11 cellular contexts compared by ENCODE assay signal in the genomic region with DNA sequence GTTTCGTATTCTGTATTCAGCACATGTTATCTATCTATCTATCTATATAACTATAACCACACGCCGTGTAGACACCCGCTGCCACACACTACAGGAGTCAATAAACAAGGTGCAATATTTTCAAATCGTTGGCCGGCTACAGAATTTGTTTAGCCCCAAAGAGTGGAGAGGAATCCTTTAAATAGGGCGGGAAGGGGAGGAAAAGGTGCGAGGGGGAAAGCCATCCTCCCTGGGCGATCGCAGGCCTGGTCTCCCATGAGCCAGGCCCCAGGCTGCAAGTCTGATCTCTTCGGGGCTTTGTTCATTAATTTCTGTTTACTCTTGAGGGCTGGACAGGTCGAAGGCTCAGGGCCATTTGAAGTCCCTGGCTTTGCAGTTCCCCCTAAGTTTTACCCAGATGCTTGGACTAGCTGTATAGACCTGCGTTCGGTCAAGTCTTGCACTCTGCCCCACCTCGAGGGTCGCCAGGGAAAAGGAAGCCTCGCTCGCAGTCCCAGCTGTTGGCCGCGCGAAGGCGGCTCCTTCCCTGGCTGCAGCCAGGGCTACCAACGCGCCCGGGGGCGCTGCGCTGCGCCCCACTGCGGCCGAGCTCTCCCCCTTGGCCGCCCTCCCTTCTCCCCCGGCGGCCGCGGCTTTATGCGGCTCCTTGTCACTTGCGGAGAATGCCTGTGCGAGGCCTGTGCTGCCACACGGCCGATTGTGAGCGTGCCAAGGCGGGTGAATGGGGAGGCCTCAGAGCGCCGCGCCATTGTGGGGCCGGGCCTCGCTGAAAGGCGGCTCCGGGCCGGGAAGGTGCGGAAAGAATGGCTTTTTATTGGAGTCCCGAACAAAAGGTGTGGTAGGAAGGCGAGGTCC. TPM values are rescaled to one million over a fixed set of nuclear protein-coding genes. Genes with fewer than 3 reads are reported as not detected.
A peak's percentile ranks its signal among the peaks of the same experiment; 100 is the strongest.
DNase-seq lines count a peak whose midpoint lies in the region; ATAC-seq, FAIRE-seq and TF ChIP-seq lines count a peak whose summit lies in the region.
"Had no signal": no experiment of that assay in that cellular context is flagged by ENCODE, and none has a peak within 500 bp of the region (broad histone marks: within the 10 kb centered on the region; RNA-seq: fewer than 3 reads in every experiment).

No MANE protein-coding gene starts in this region.

- H3K79me2 ChIP-seq in endothelial cell of umbilical vein (ENCODE audit: control insufficient read depth, insufficient read depth, low read length): no peaks in the 10 kb centered on the region

- in situ Hi-C loops in IMR-90 (cut with MboI; ENCODE audit: low sequenced_read_pairs): no loop called here

- CTCF ChIA-PET in Calu3 (lab: Charles Lee) (interaction anchor here (0.6 kb wide), 1 partner anchor 420 kb away, joined by 6 read pairs; no protein-coding TSS in a partner anchor), IMR-90 (lab: Yijun Ruan, JAX) (no interaction called here), endothelial cell of umbilical vein (lab: Charles Lee) (interaction anchor here (5.8 kb wide), 1 partner anchor 100 kb away, joined by 41 read pairs; no protein-coding TSS in a partner anchor)

- DNase-seq in Calu3: peak; percentile 19
- no peak for DNase-seq in IMR-90
- DNase-seq in endothelial cell of umbilical vein (ENCODE audit: low read depth, low spot score): no peak
- DNase-seq in NCI-H187 (lab: John Stamatoyannopoulos, UW): no peak
- no peak for DNase-seq in hippocampal formation (lab: John Stamatoyannopoulos, UW)
- no peak for DNase-seq in NCI-H1694 treated with DMSO at 0.1 percent for 48 hours (lab: John Stamatoyannopoulos, UW)
- DNase-seq: NCI-H2081 treated with DMSO at 0.1 percent for 48 hours; stimulated activated CD8-positive, alpha-beta memory T cell treated with anti-CD3 and anti-CD28 coated beads, Interleukin-4, amount 100 ng/mL, for 48 hours had no signal

- no peak overlapping the region for H2AK5ac ChIP-seq in IMR-90 (ENCODE audit: low read depth, low read length)

- H3K27ac ChIP-seq in IMR-90 (ENCODE audit: insufficient read depth, low read length) (no peak overlapping the region), endothelial cell of umbilical vein (ENCODE audit: insufficient read depth, low read depth, low read length) (no peak overlapping the region)

- 9% methylated on average over 16 of the region's 53 CpGs; no CpG with 5 or more reads in 1 of the 2 experiments for WGBS in IMR-90 (ENCODE audit: extremely low coverage in 2 of 2, insufficient read length in 1 of 2), 2 experiments

- H3K9me3 Mint-ChIP-seq in Calu3 (ENCODE audit: low read depth, unreplicated experiment): no peaks in the 10 kb centered on the region

- TF ChIP-seq POLR2A in IMR-90 (IDR thresholded peaks at IDR 0.05; ENCODE audit: low read depth, low read length) (no peak), endothelial cell of umbilical vein (IDR thresholded peaks at IDR 0.05; ENCODE audit: low read depth, low read length) (no peak)

- POLR2A ChIA-PET in IMR-90 (lab: Charles Lee; ENCODE audit: unreplicated experiment) (no interaction called here), endothelial cell of umbilical vein (lab: Charles Lee) (no interaction called here)

- H3K4me3 Mint-ChIP-seq in Calu3 (ENCODE audit: low read depth, unreplicated experiment): peak overlapping the region; percentile 46

- H2BK5ac ChIP-seq in IMR-90 (ENCODE audit: low read depth, low read length, poor library complexity, severe bottlenecking): no peak overlapping the region

- BruUV-seq in Calu3 (replicated peaks; lab: Mats Ljungman, UMichigan) (no TSS peak), IMR-90 (replicated peaks; lab: Mats Ljungman, UMichigan) (no TSS peak), endothelial cell of umbilical vein (replicated peaks; lab: Mats Ljungman, UMichigan) (no TSS peak)

- H2AFZ ChIP-seq in IMR-90 (replicated peaks; ENCODE audit: low read length, poor library complexity) (peak overlapping the region; percentile 39), endothelial cell of umbilical vein (ENCODE audit: low read depth, low read length) (no peak overlapping the region), neuron (ENCODE audit: low read depth, low read length) (peak overlapping the region; percentile 53)

- H3K56ac ChIP-seq in IMR-90 (ENCODE audit: extremely low read depth, insufficient read depth, low read length): no peak overlapping the region

- peaks cover 92% of the 10 kb centered on the region for H3K27me3 Mint-ChIP-seq in Calu3 (ENCODE audit: unreplicated experiment)

- no peak overlapping the region for H3K4ac ChIP-seq in IMR-90 (ENCODE audit: low read depth, low read length)

- no peak overlapping the region for H3K4me3 ChIP-seq in IMR-90 (ENCODE audit: insufficient read depth, low read depth, low read length)
- H3K4me3 ChIP-seq in endothelial cell of umbilical vein (replicated peaks in 1 of 3; ENCODE audit: insufficient read depth in 1 of 3, low read depth in 1 of 3, low read length in 3 of 3): no peak overlapping the region
- peak overlapping the region; percentile 44 for H3K4me3 ChIP-seq in neuron (ENCODE audit: low read length)

- no peak overlapping the region for H3K23ac ChIP-seq in IMR-90 (ENCODE audit: low read depth, low read length)

- H3K4me1 ChIP-seq in IMR-90 (ENCODE audit: control insufficient read depth, insufficient read depth, low read length): peaks cover 4% of the 10 kb centered on the region; the same call in 1 of the 2 replicates
- no peaks in the 10 kb centered on the region for H3K4me1 ChIP-seq in endothelial cell of umbilical vein (ENCODE audit: control insufficient read depth, extremely low read depth, insufficient read depth, low read length)
- peaks cover 15% of the 10 kb centered on the region for H3K4me1 ChIP-seq in neuron (ENCODE audit: insufficient read depth, low read length)

- no peaks in the 10 kb centered on the region; the same call in 1 of the 2 replicates for H4K20me1 ChIP-seq in IMR-90 (ENCODE audit: insufficient read depth, low read length)
- no peaks in the 10 kb centered on the region for H4K20me1 ChIP-seq in endothelial cell of umbilical vein (replicated peaks; ENCODE audit: control insufficient read depth, extremely low read depth, insufficient read depth, low read length)

- no peaks in the 10 kb centered on the region for H3K9me1 ChIP-seq in IMR-90 (ENCODE audit: insufficient read depth, low read length)
- H3K9me1 ChIP-seq in endothelial cell of umbilical vein (replicated peaks; ENCODE audit: control insufficient read depth, extremely low read depth, insufficient read depth, low read length): no peaks in the 10 kb centered on the region

- H2BK120ac ChIP-seq in IMR-90 (ENCODE audit: low read depth, low read length): no peak overlapping the region

- peaks cover 5% of the 10 kb centered on the region for H3K36me3 Mint-ChIP-seq in Calu3 (ENCODE audit: insufficient read depth, unreplicated experiment)

- H3K36me3 ChIP-seq in IMR-90 (ENCODE audit: control insufficient read depth, insufficient read depth, low read length) (no peaks in the 10 kb centered on the region), endothelial cell of umbilical vein (ENCODE audit: control insufficient read depth in 2 of 2, extremely low read depth in 1 of 2, insufficient read depth in 2 of 2, low read length in 2 of 2) (no peaks in the 10 kb centered on the region), neuron (ENCODE audit: insufficient read depth, low read length) (no peaks in the 10 kb centered on the region)

- no peak for TF ChIP-seq CTCF in Calu3 (IDR thresholded peaks at IDR 0.05; ENCODE audit: unreplicated experiment)
- no peak for TF ChIP-seq CTCF in IMR-90 (conservative IDR thresholded peaks at IDR 0.05; ENCODE audit: low read depth, low read length)
- TF ChIP-seq CTCF in endothelial cell of umbilical vein (IDR thresholded peaks at IDR 0.05; ENCODE audit: extremely low read depth in 1 of 2, insufficient read depth in 1 of 2, low read depth in 1 of 2, low read length in 2 of 2): peak in 1 of 2 donors; percentile 9

- H2BK20ac ChIP-seq in IMR-90 (ENCODE audit: low read depth, low read length): no peak overlapping the region

- no peak overlapping the region for H3K18ac ChIP-seq in IMR-90 (ENCODE audit: low read depth, low read length)

- H2AK9ac ChIP-seq in IMR-90 (replicated peaks; ENCODE audit: low read depth, low read length, poor library complexity): no peak overlapping the region

- no peak overlapping the region for H4K8ac ChIP-seq in IMR-90 (ENCODE audit: low read depth in 2 of 2, low read length in 2 of 2)

- H3K9me3 ChIP-seq in IMR-90 (ENCODE audit: control insufficient read depth, insufficient read depth, low read length): peaks cover 24% of the 10 kb centered on the region
- no peaks in the 10 kb centered on the region for H3K9me3 ChIP-seq in endothelial cell of umbilical vein (replicated peaks; ENCODE audit: control insufficient read depth, insufficient read depth, low read length)
- peaks cover 5% of the 10 kb centered on the region for H3K9me3 ChIP-seq in neuron (ENCODE audit: low read length)

- intact Hi-C loops in Calu3 (cut with micrococcal nuclease; ENCODE audit: unreplicated experiment): no loop called here
- intact Hi-C loops in IMR-90 (cut with micrococcal nuclease): no loop called here
- intact Hi-C loops in endothelial cell of umbilical vein (cut with micrococcal nuclease): no loop called here

- H3K27ac Mint-ChIP-seq in Calu3 (ENCODE audit: unreplicated experiment): no peak overlapping the region

- H2BK15ac ChIP-seq in IMR-90 (ENCODE audit: low read depth, low read length): no peak overlapping the region

- no peak for TF ChIP-seq RAD21 in IMR-90 (IDR thresholded peaks at IDR 0.05; ENCODE audit: low read length)

- dilution Hi-C loops in IMR-90 (cut with HindIII; ENCODE audit: low sequenced_read_pairs, unreplicated experiment) (no loop called here), endothelial cell of umbilical vein (cut with MboI; ENCODE audit: extremely low pct_ligation_motif_present, low sequenced_read_pairs) (no loop called here)

- H3K27me3 ChIP-seq in IMR-90 (ENCODE audit: control insufficient read depth, insufficient read depth, low read length) (peaks cover 95% of the 10 kb centered on the region), endothelial cell of umbilical vein (ENCODE audit: control insufficient read depth in 2 of 2, insufficient read depth in 2 of 2, low read length in 2 of 2) (peaks cover 89 to 96% of the 10 kb centered on the region in 2 experiments), neuron (ENCODE audit: insufficient read depth, low read length) (peaks cover 91% of the 10 kb centered on the region)

- no peak overlapping the region for H4K5ac ChIP-seq in IMR-90 (ENCODE audit: low read depth, low read length)

- no peak for ATAC-seq in IMR-90 (ENCODE audit: low read depth)
- no peak for ATAC-seq in GM19455 (IDR thresholded peaks at IDR 0.05; ENCODE audit: unreplicated experiment)

- no peak for FAIRE-seq in endothelial cell of umbilical vein (lab: Jason Lieb, UNC)

- no peaks in the 10 kb centered on the region for H3K4me1 Mint-ChIP-seq in Calu3 (ENCODE audit: low read depth, unreplicated experiment)

- H3K14ac ChIP-seq in IMR-90 (replicated peaks; ENCODE audit: low read depth, low read length): no peak overlapping the region

- H3K4me2 ChIP-seq in IMR-90 (ENCODE audit: low read depth, low read length): no peak overlapping the region; the same call in 1 of the 2 replicates
- H3K4me2 ChIP-seq in endothelial cell of umbilical vein (ENCODE audit: insufficient read depth, low read length): no peak overlapping the region

- H3K79me1 ChIP-seq in IMR-90 (ENCODE audit: low read depth in 1 of 2, low read length in 2 of 2): no peaks in the 10 kb centered on the region

- no peak overlapping the region for H4K91ac ChIP-seq in IMR-90 (ENCODE audit: insufficient read depth, low read depth, low read length)

- H3K9ac ChIP-seq in IMR-90 (ENCODE audit: low read depth, low read length) (no peak overlapping the region), endothelial cell of umbilical vein (replicated peaks; ENCODE audit: extremely low read depth, insufficient read depth, low read length) (no peak overlapping the region)

RNA-seq across cellular contexts. Expression of a gene that starts 3.9 kb away (rescaled TPM):
- total RNA-seq in Calu3 (2022) (not detected in 2 replicates), IMR-90 (2012; rRNA removed) (not detected in 2 replicates), endothelial cell of umbilical vein (not detected in 2 replicates)
- polyA plus RNA-seq in IMR-90 (2012; rRNA removed) (not detected in 2 replicates), endothelial cell of umbilical vein (not detected in 2 replicates)
- not detected in 2 replicates for polyA plus RNA-seq in IMR-90 (2012; cell fraction: cytosol; rRNA removed)
- polyA plus RNA-seq in IMR-90 (2012; cell fraction: nucleus; rRNA removed; ENCODE audit: low replicate concordance): not detected in 2 replicates
- not detected in 2 replicates for polyA plus RNA-seq in endothelial cell of umbilical vein (2011; cell fraction: cytosol; rRNA removed)
- not detected in 2 replicates for polyA plus RNA-seq in endothelial cell of umbilical vein (2011; cell fraction: nucleus; rRNA removed)
- not detected in 2 replicates for polyA plus RNA-seq in endothelial cell of umbilical vein (2012)
- polyA minus RNA-seq in endothelial cell of umbilical vein: not detected in 2 replicates
- polyA minus RNA-seq in endothelial cell of umbilical vein (2011; cell fraction: cytosol; rRNA and poly(A)+ RNA removed): not detected
- polyA minus RNA-seq in endothelial cell of umbilical vein (2011; cell fraction: nucleus; rRNA and poly(A)+ RNA removed): not detected in 2 replicates
- total RNA-seq: cerebellum had no signal
